Comparison of ENCODE assay signal across 8 cellular contexts in the genomic region with DNA sequence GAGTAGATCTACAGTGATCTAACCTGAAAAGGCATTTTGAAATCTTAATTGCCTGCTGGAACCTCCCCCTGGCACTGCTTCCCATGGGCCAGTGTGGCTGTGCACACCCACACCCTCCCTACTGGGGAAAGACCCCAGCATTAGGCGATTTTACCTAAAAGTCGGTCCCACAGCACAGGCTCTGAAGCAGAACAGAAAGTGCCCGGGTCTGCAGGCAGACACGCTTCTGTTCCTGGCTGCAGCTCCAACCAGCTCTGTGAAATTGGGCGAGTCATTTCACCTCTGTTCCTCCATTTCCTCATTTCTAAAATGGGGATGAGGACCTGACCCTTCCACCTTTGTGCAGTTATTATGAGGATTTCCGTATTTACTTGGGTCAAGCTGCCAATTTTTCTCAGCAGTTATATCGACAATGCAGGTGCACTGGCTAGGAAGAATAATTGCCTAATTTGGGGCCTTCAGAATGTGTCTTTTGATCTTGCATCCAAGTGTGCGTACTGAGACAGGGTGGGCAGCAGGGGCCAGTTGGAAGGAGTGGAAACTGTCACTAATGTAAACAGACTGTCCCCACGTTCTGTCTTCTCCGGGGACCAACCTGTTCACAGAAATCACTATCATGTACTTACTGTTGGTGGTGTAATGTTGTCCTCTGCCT. TPM values are rescaled to one million over a fixed set of nuclear protein-coding genes. Genes with fewer than 3 reads are reported as not detected.
DNase-seq lines count a peak whose midpoint lies in the region; ATAC-seq and TF ChIP-seq lines count a peak whose summit lies in the region.
"Had no signal": no experiment of that assay in that cellular context is flagged by ENCODE, and none has a peak within 500 bp of the region (broad histone marks: within the 10 kb centered on the region; RNA-seq: fewer than 3 reads in every experiment).

No MANE protein-coding gene starts in this region.

- H3K4me3 ChIP-seq in LNCaP clone FGC (ENCODE audit: low read depth, low read length) (peak overlapping the region; percentile 28), endocrine pancreas (ENCODE audit: control insufficient read depth, insufficient read depth, low read length) (peak overlapping the region; percentile 1), skeletal muscle satellite cell (ENCODE audit: low read length) (no peak overlapping the region)

- H3K9ac ChIP-seq in endocrine pancreas (ENCODE audit: control insufficient read depth, insufficient read depth, low read length) (no peak overlapping the region), skeletal muscle satellite cell (ENCODE audit: low read depth, low read length) (peak overlapping the region; percentile 44)
- H3K9ac ChIP-seq: KMS-11 had no signal

- TF ChIP-seq CTCF in LNCaP clone FGC (IDR thresholded peaks at IDR 0.05; ENCODE audit: control insufficient read depth, extremely low read depth, insufficient read depth), result no peak

- H3K27me3 ChIP-seq in endocrine pancreas (ENCODE audit: control insufficient read depth, insufficient read depth, low read length) (no peaks in the 10 kb centered on the region), skeletal muscle satellite cell (ENCODE audit: control insufficient read depth, insufficient read depth, low read length) (no peaks in the 10 kb centered on the region)

- peak overlapping the region; percentile 58 for H3K4me2 ChIP-seq in skeletal muscle satellite cell (ENCODE audit: low read length)
- H3K4me2 ChIP-seq: KMS-11 had no signal

- DNase-seq in LNCaP clone FGC (ENCODE audit: low read depth) (peak; percentile 81), epidermal melanocyte (ENCODE audit: insufficient read length, low spot score) (no peak), HEK293T (ENCODE audit: extremely low spot score) (no peak)
- DNase-seq in stimulated activated CD4-positive, alpha-beta T cell treated with anti-CD3 and anti-CD28 coated beads, Interleukin-2, amount 100 ng/mL, for 48 hours, result no peak

- POLR2A ChIA-PET in HEK293T (lab: Yijun Ruan, JAX), result no interaction called here

- H3K36me3 ChIP-seq in endocrine pancreas (ENCODE audit: control insufficient read depth, insufficient read depth, low read length), result no peaks in the 10 kb centered on the region
- no peaks in the 10 kb centered on the region for H3K36me3 ChIP-seq in skeletal muscle satellite cell (ENCODE audit: insufficient read depth, low read length)

- no peaks in the 10 kb centered on the region for H3K9me3 ChIP-seq in endocrine pancreas (ENCODE audit: control insufficient read depth, low read length)
- H3K9me3 ChIP-seq in skeletal muscle satellite cell (replicated peaks; ENCODE audit: low read length), result no peaks in the 10 kb centered on the region

- H3K4me1 ChIP-seq in endocrine pancreas (ENCODE audit: control insufficient read depth, insufficient read depth, low read length) (peaks cover 34% of the 10 kb centered on the region), skeletal muscle satellite cell (ENCODE audit: control insufficient read depth, insufficient read depth, low read length) (peaks cover 91% of the 10 kb centered on the region)

- peak; percentile 43 for ATAC-seq in GM19463 (IDR thresholded peaks at IDR 0.05; ENCODE audit: unreplicated experiment)

- CTCF ChIA-PET in HEK293T (lab: Yijun Ruan, JAX), result interaction anchor here (0.6 to 0.7 kb wide), 2 partner anchors 10 to 605 kb away, joined by 3 to 5 read pairs; no protein-coding TSS in a partner anchor

TF ChIP-seq in HEK293T, 16 proteins besides CTCF, POLR2A, EP300 and RAD21:
- TF ChIP-seq ARNT (IDR thresholded peaks at IDR 0.05) (no peak), FOXK2 (IDR thresholded peaks at IDR 0.05) (no peak), FOXM1 (IDR thresholded peaks at IDR 0.05; ENCODE audit: borderline replicate concordance) (no peak), ELF4 (IDR thresholded peaks at IDR 0.05) (no peak), HDGF (IDR thresholded peaks at IDR 0.05; ENCODE audit: borderline replicate concordance) (no peak), FOXA1 (IDR thresholded peaks at IDR 0.05) (no peak), SP1 (IDR thresholded peaks at IDR 0.05) (no peak), TARDBP (IDR thresholded peaks at IDR 0.05) (no peak), SUZ12 (IDR thresholded peaks at IDR 0.05) (no peak), NFRKB (IDR thresholded peaks at IDR 0.05) (no peak), BHLHE40 (IDR thresholded peaks at IDR 0.05; ENCODE audit: borderline replicate concordance) (no peak), L3MBTL2 (conservative IDR thresholded peaks at IDR 0.05) (no peak)
- TF ChIP-seq, protein P1, sequence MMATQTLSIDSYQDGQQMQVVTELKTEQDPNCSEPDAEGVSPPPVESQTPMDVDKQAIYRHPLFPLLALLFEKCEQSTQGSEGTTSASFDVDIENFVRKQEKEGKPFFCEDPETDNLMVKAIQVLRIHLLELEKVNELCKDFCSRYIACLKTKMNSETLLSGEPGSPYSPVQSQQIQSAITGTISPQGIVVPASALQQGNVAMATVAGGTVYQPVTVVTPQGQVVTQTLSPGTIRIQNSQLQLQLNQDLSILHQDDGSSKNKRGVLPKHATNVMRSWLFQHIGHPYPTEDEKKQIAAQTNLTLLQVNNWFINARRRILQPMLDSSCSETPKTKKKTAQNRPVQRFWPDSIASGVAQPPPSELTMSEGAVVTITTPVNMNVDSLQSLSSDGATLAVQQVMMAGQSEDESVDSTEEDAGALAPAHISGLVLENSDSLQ (IDR thresholded peaks at IDR 0.05), result no peak

RNA-seq across cellular contexts. Expression of gene KLF3, which starts 7.1 kb away (rescaled TPM):
- 8.3 and 9.4 TPM in 2 replicates for total RNA-seq in skeletal muscle satellite cell (2012; rRNA removed)
